In the genomic region with DNA sequence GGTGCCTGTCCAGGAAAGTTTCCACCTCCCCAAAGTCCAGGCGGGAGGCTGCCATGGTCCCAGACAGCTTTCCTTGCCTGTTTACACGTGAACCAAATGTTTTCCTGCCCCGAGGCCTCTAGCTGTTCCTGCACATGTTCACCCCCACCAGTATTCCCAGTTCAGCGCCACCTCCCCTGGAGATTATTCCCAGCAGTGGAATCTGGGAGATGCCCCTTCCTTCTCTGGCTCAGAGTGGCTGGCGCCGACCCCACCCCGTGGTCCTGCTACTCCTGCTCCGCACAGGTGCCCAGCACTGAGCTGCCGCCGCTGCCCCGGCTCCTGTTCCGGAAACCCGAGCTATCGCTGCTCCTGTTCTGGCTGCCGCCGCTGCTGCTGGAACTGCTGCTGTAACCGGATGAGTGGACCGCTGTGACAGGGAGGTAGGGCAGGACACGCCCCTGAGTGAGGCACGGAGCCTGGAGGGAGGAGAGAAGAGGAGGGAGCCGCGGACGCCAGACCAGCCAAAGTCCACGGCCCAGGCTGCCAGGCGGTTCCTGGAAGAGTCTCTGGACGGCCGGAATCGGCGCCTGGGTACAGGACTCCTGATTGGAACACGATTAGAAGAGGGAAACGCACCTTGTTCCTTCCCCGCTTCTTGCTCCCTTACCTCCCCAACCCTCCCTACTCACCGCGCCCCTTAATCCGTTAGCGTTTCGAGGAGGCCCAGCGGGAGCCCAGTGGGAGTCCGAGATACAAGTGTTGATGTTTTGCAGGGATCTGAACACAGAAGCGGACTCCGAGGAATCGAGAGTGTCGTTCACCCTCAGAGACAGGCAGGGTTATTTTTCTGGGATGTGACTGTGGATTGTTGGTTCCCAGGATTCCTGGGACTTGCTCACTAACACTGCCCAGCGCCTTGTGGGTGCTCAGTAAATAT, we compare ENCODE assay signal across 8 cellular contexts. TPM values are rescaled to one million over a fixed set of nuclear protein-coding genes. Genes with fewer than 3 reads are reported as not detected.
A peak's percentile ranks its signal among the peaks of the same experiment; 100 is the strongest.
DNase-seq lines count a peak whose midpoint lies in the region; ATAC-seq and TF ChIP-seq lines count a peak whose summit lies in the region.

A gene (minus strand): TSS at position 395 of the 919 bp plus-strand sequence. CDS start 340 bp downstream, at position 55.

- peak; percentile 87 for DNase-seq in BE2C
- peak; percentile 68 for DNase-seq in NCI-H1105 treated with DMSO at 0.1 percent for 48 hours (lab: John Stamatoyannopoulos, UW)
- peak; percentile 90 for DNase-seq in coronary artery (ENCODE audit: low spot score)
- peak; percentile 94 for DNase-seq in kidney tubule cell (ENCODE audit: low spot score)
- peak; percentile 28 to 30 for DNase-seq in stimulated activated CD4-positive, alpha-beta T cell treated with anti-CD3 and anti-CD28 coated beads, Interleukin-15, amount 100 ng/mL, for 48 hours (ENCODE audit: low read depth in 2 of 2)

- H3K27me3 ChIP-seq in BE2C = no peaks in the 10 kb centered on the region

- ATAC-seq in GM21529 (IDR thresholded peaks at IDR 0.05; ENCODE audit: unreplicated experiment) (peak; percentile 56), HG02588 (IDR thresholded peaks at IDR 0.05; ENCODE audit: unreplicated experiment) (no peak)

- no peaks in the 10 kb centered on the region for H3K9me3 Mint-ChIP-seq in T-helper 1 cell treated with Interleukin-12 subunit alpha and Interleukin-12 subunit beta and Interleukin-4 antibody, amounts not matched to agents 30 μg/mL and 1 μg/mL, for 36 hours

- H3K9me3 ChIP-seq in BE2C = no peaks in the 10 kb centered on the region

- H3K27ac ChIP-seq in coronary artery = peak within 1 kb of the TSS; percentile 21 to 64

- no peak within 1 kb of the TSS for H3K27ac Mint-ChIP-seq in T-helper 1 cell treated with Interleukin-12 subunit alpha and Interleukin-12 subunit beta and Interleukin-4 antibody, amounts not matched to agents 30 μg/mL and 1 μg/mL, for 36 hours

- no peaks in the 10 kb centered on the region for H3K36me3 Mint-ChIP-seq in T-helper 1 cell treated with Interleukin-12 subunit alpha and Interleukin-12 subunit beta and Interleukin-4 antibody, amounts not matched to agents 30 μg/mL and 1 μg/mL, for 36 hours (ENCODE audit: low read depth)

- peaks cover 8% of the 10 kb centered on the region for H3K4me1 ChIP-seq in BE2C

- peaks cover 60% of the 10 kb centered on the region for H3K27me3 Mint-ChIP-seq in T-helper 1 cell treated with Interleukin-12 subunit alpha and Interleukin-12 subunit beta and Interleukin-4 antibody, amounts not matched to agents 30 μg/mL and 1 μg/mL, for 36 hours (ENCODE audit: low read depth)

- H3K4me3 ChIP-seq in BE2C (ENCODE audit: low read depth, low read length) (peak within 1 kb of the TSS; percentile 69), coronary artery (peak within 1 kb of the TSS; percentile 71)

- H3K36me3 ChIP-seq in BE2C = no peaks in the 10 kb centered on the region

- TF ChIP-seq CTCF in BE2C (IDR thresholded peaks at IDR 0.05; ENCODE audit: low read depth, low read length) (no peak), coronary artery (IDR thresholded peaks at IDR 0.05) (no peak)

- H3K4me1 Mint-ChIP-seq in T-helper 1 cell treated with Interleukin-12 subunit alpha and Interleukin-12 subunit beta and Interleukin-4 antibody, amounts not matched to agents 30 μg/mL and 1 μg/mL, for 36 hours (ENCODE audit: low read depth) = peaks cover 8% of the 10 kb centered on the region

- H3K4me3 Mint-ChIP-seq in T-helper 1 cell treated with Interleukin-12 subunit alpha and Interleukin-12 subunit beta and Interleukin-4 antibody, amounts not matched to agents 30 μg/mL and 1 μg/mL, for 36 hours = peak within 1 kb of the TSS; percentile 61

RNA-seq across cellular contexts. Expression of the gene that starts here (rescaled TPM):
- 3.1 TPM for polyA plus RNA-seq in BE2C (2012; ENCODE audit: insufficient read depth, insufficient read length, low read depth)

Comparison
In these comparisons a context has a peak if more than half of its experiments do, and no peak if none do; other contexts are left out.
1. DNase-seq: peak in every context shown above with its lines; median percentile 94 in kidney tubule cell; 90 in coronary artery; 87 in BE2C; 68 in NCI-H1105 treated with DMSO at 0.1 percent for 48 hours; 29 in stimulated activated CD4-positive, alpha-beta T cell treated with anti-CD3 and anti-CD28 coated beads, Interleukin-15, amount 100 ng/mL, for 48 hours.